In genomic region chr9:29796291-29796952, GRCh38 we compare ENCODE assay signal across 18 cellular contexts.
DNase-seq lines count a peak whose midpoint lies in the region; ATAC-seq and TF ChIP-seq lines count a peak whose summit lies in the region.
"Had no signal": no experiment of that assay in that cellular context is flagged by ENCODE, and none has a peak within 500 bp of the region (broad histone marks: within the 10 kb centered on the region; RNA-seq: fewer than 3 reads in every experiment).

No MANE protein-coding gene starts in this region.

- ATAC-seq in GM18868 (IDR thresholded peaks at IDR 0.05; ENCODE audit: unreplicated experiment), result peak; percentile 90
- peak; percentile 87 for ATAC-seq in GM21447 (IDR thresholded peaks at IDR 0.05; ENCODE audit: unreplicated experiment)
- peak; percentile 80 for ATAC-seq in HG02973 (IDR thresholded peaks at IDR 0.05; ENCODE audit: unreplicated experiment)
- peak; percentile 87 for ATAC-seq in HG03565 (IDR thresholded peaks at IDR 0.05; ENCODE audit: unreplicated experiment)
- ATAC-seq in naive thymus-derived CD4-positive, alpha-beta T cell, result no peak
- ATAC-seq in activated CD8-positive, alpha-beta T cell treated with anti-CD3 and anti-CD28 coated beads for 36 hours, result no peak
- no peak for ATAC-seq in natural killer cell treated with Interleukin-12 subunit alpha and Interleukin-12 subunit beta and Interleukin-15 and Interleukin-18, amount 100 ng/mL, for 72 hours
- ATAC-seq: activated CD8-positive, alpha-beta memory T cell treated with anti-CD3 and anti-CD28 coated beads, Interleukin-2, amount 10 ng/mL, durations not matched to agents 7 days and 5 days; activated naive CD4-positive, alpha-beta T cell treated with anti-CD3 and anti-CD28 coated beads, Interleukin-2, amount 50 U/mL, for 72 hours; natural killer cell; right cardiac atrium had no signal

- H3K4me1 Mint-ChIP-seq in naive thymus-derived CD4-positive, alpha-beta T cell, result no peaks in the 10 kb centered on the region
- no peaks in the 10 kb centered on the region for H3K4me1 Mint-ChIP-seq in activated CD8-positive, alpha-beta T cell treated with anti-CD3 and anti-CD28 coated beads for 36 hours (ENCODE audit: low read depth)
- H3K4me1 Mint-ChIP-seq in natural killer cell treated with Interleukin-12 subunit alpha and Interleukin-12 subunit beta and Interleukin-15 and Interleukin-18, amount 100 ng/mL, for 72 hours (ENCODE audit: low read depth in 2 of 2), result no peaks in the 10 kb centered on the region
- H3K4me1 Mint-ChIP-seq: activated CD8-positive, alpha-beta memory T cell treated with anti-CD3 and anti-CD28 coated beads, Interleukin-2, amount 10 ng/mL, durations not matched to agents 7 days and 5 days had no signal

- no peaks in the 10 kb centered on the region for H3K36me3 Mint-ChIP-seq in naive thymus-derived CD4-positive, alpha-beta T cell
- H3K36me3 Mint-ChIP-seq in activated CD8-positive, alpha-beta T cell treated with anti-CD3 and anti-CD28 coated beads for 36 hours (ENCODE audit: low read depth), result no peaks in the 10 kb centered on the region
- H3K36me3 Mint-ChIP-seq in natural killer cell treated with Interleukin-12 subunit alpha and Interleukin-12 subunit beta and Interleukin-15 and Interleukin-18, amount 100 ng/mL, for 72 hours, result peaks cover 4% of the 10 kb centered on the region
- H3K36me3 Mint-ChIP-seq: activated CD8-positive, alpha-beta memory T cell treated with anti-CD3 and anti-CD28 coated beads, Interleukin-2, amount 10 ng/mL, durations not matched to agents 7 days and 5 days; activated naive CD4-positive, alpha-beta T cell treated with anti-CD3 and anti-CD28 coated beads, Interleukin-2, amount 50 U/mL, for 72 hours; natural killer cell had no signal

- H3K27me3 Mint-ChIP-seq in naive thymus-derived CD4-positive, alpha-beta T cell, result no peaks in the 10 kb centered on the region
- H3K27me3 Mint-ChIP-seq in activated CD8-positive, alpha-beta T cell treated with anti-CD3 and anti-CD28 coated beads for 36 hours, result no peaks in the 10 kb centered on the region
- H3K27me3 Mint-ChIP-seq in natural killer cell treated with Interleukin-12 subunit alpha and Interleukin-12 subunit beta and Interleukin-15 and Interleukin-18, amount 100 ng/mL, for 72 hours, result no peaks in the 10 kb centered on the region
- H3K27me3 Mint-ChIP-seq: activated CD8-positive, alpha-beta memory T cell treated with anti-CD3 and anti-CD28 coated beads, Interleukin-2, amount 10 ng/mL, durations not matched to agents 7 days and 5 days; stimulated activated naive CD8-positive, alpha-beta T cell treated with anti-CD3 and anti-CD28 coated beads, Interleukin-15, Interleukin-2, amounts not matched to agents 100 ng/mL and 50 ng/mL, for 24 hours had no signal

- POLR2A ChIA-PET in naive thymus-derived CD4-positive, alpha-beta T cell (lab: Charles Lee), result no interaction called here
- POLR2A ChIA-PET in activated CD8-positive, alpha-beta T cell treated with anti-CD3 and anti-CD28 coated beads for 36 hours (lab: Charles Lee), result no interaction called here

- H3K36me3 ChIP-seq in naive thymus-derived CD4-positive, alpha-beta T cell (ENCODE audit: control insufficient read depth in 2 of 3, insufficient read depth in 3 of 3, low read length in 3 of 3), result no peaks in the 10 kb centered on the region

- intact Hi-C loops in naive thymus-derived CD4-positive, alpha-beta T cell (cut with micrococcal nuclease), result no loop called here
- intact Hi-C loops in activated CD8-positive, alpha-beta T cell treated with anti-CD3 and anti-CD28 coated beads for 36 hours (cut with micrococcal nuclease), result no loop called here

- no peak overlapping the region for H3K4me3 Mint-ChIP-seq in naive thymus-derived CD4-positive, alpha-beta T cell
- H3K4me3 Mint-ChIP-seq in activated CD8-positive, alpha-beta T cell treated with anti-CD3 and anti-CD28 coated beads for 36 hours, result no peak overlapping the region
- H3K4me3 Mint-ChIP-seq in natural killer cell treated with Interleukin-12 subunit alpha and Interleukin-12 subunit beta and Interleukin-15 and Interleukin-18, amount 100 ng/mL, for 72 hours, result no peak overlapping the region
- H3K4me3 Mint-ChIP-seq: activated CD8-positive, alpha-beta memory T cell treated with anti-CD3 and anti-CD28 coated beads, Interleukin-2, amount 10 ng/mL, durations not matched to agents 7 days and 5 days; natural killer cell; stimulated activated naive CD8-positive, alpha-beta T cell treated with anti-CD3 and anti-CD28 coated beads, Interleukin-15, Interleukin-2, amounts not matched to agents 100 ng/mL and 50 ng/mL, for 24 hours had no signal

- no peak overlapping the region for H3K4me3 ChIP-seq in naive thymus-derived CD4-positive, alpha-beta T cell (ENCODE audit: low read length)

- DNase-seq in nucleus accumbens (lab: John Stamatoyannopoulos, UW), result no peak
- DNase-seq in naive thymus-derived CD4-positive, alpha-beta T cell, result no peak
- no peak for DNase-seq in activated CD8-positive, alpha-beta T cell treated with anti-CD3 and anti-CD28 coated beads for 36 hours
- DNase-seq in natural killer cell treated with Interleukin-12 subunit alpha and Interleukin-12 subunit beta and Interleukin-15 and Interleukin-18, amount 100 ng/mL, for 72 hours (ENCODE audit: low spot score), result no peak
- DNase-seq: activated CD8-positive, alpha-beta memory T cell treated with anti-CD3 and anti-CD28 coated beads, Interleukin-2, amount 10 ng/mL, durations not matched to agents 7 days and 5 days; AML-193; central memory CD4-positive, alpha-beta T cell; DMS79 treated with DMSO at 0.1 percent for 48 hours; natural killer cell; NCI-H2029; right cardiac atrium; stimulated activated CD4-positive, alpha-beta T cell treated with anti-CD3 and anti-CD28 coated beads, Interleukin-4, amount 100 ng/mL, for 1 hour had no signal

- no peak overlapping the region for H3K27ac ChIP-seq in naive thymus-derived CD4-positive, alpha-beta T cell (ENCODE audit: low read depth, low read length)

- H3K9me3 ChIP-seq in naive thymus-derived CD4-positive, alpha-beta T cell (ENCODE audit: control insufficient read depth in 2 of 3, low read length in 3 of 3), result no peaks in the 10 kb centered on the region

- H3K27me3 ChIP-seq in naive thymus-derived CD4-positive, alpha-beta T cell (ENCODE audit: control insufficient read depth in 2 of 2, insufficient read depth in 2 of 2, low read length in 2 of 2), result no peaks in the 10 kb centered on the region

- TF ChIP-seq CTCF in activated CD8-positive, alpha-beta T cell treated with anti-CD3 and anti-CD28 coated beads for 36 hours (IDR thresholded peaks at IDR 0.05), result no peak

- CTCF ChIA-PET in naive thymus-derived CD4-positive, alpha-beta T cell (lab: Charles Lee), result no interaction called here
- CTCF ChIA-PET in activated CD8-positive, alpha-beta T cell treated with anti-CD3 and anti-CD28 coated beads for 36 hours (lab: Charles Lee), result no interaction called here

- H3K4me1 ChIP-seq in naive thymus-derived CD4-positive, alpha-beta T cell (ENCODE audit: control insufficient read depth in 2 of 2, insufficient read depth in 2 of 2, low read length in 2 of 2), result no peaks in the 10 kb centered on the region

- peak overlapping the region in 1 of 9 donors; percentile 74 for H3K27ac Mint-ChIP-seq in naive thymus-derived CD4-positive, alpha-beta T cell
- no peak overlapping the region for H3K27ac Mint-ChIP-seq in activated CD8-positive, alpha-beta T cell treated with anti-CD3 and anti-CD28 coated beads for 36 hours
- no peak overlapping the region for H3K27ac Mint-ChIP-seq in natural killer cell treated with Interleukin-12 subunit alpha and Interleukin-12 subunit beta and Interleukin-15 and Interleukin-18, amount 100 ng/mL, for 72 hours
- H3K27ac Mint-ChIP-seq: activated CD8-positive, alpha-beta memory T cell treated with anti-CD3 and anti-CD28 coated beads, Interleukin-2, amount 10 ng/mL, durations not matched to agents 7 days and 5 days; activated naive CD4-positive, alpha-beta T cell treated with anti-CD3 and anti-CD28 coated beads, Interleukin-2, amount 50 U/mL, for 72 hours; natural killer cell; stimulated activated naive CD8-positive, alpha-beta T cell treated with anti-CD3 and anti-CD28 coated beads, Interleukin-15, Interleukin-2, amounts not matched to agents 100 ng/mL and 50 ng/mL, for 24 hours had no signal

- H3K9me3 Mint-ChIP-seq in naive thymus-derived CD4-positive, alpha-beta T cell, result peaks cover 0 to 6% (median 0%) of the 10 kb centered on the region in 11 donors
- H3K9me3 Mint-ChIP-seq in activated CD8-positive, alpha-beta T cell treated with anti-CD3 and anti-CD28 coated beads for 36 hours, result no peaks in the 10 kb centered on the region
- H3K9me3 Mint-ChIP-seq in natural killer cell treated with Interleukin-12 subunit alpha and Interleukin-12 subunit beta and Interleukin-15 and Interleukin-18, amount 100 ng/mL, for 72 hours, result peaks cover 3% of the 10 kb centered on the region
- H3K9me3 Mint-ChIP-seq: stimulated activated naive CD8-positive, alpha-beta T cell treated with anti-CD3 and anti-CD28 coated beads, Interleukin-15, Interleukin-2, amounts not matched to agents 100 ng/mL and 50 ng/mL, for 24 hours had no signal

Comparison
In these comparisons a context has a peak if more than half of its experiments do, and no peak if none do; other contexts are left out.
1. ATAC-seq: peak in GM18868 (single experiment), GM21447 (single experiment), HG02973 (single experiment) and HG03565 (single experiment); none in naive thymus-derived CD4-positive, alpha-beta T cell (single experiment), activated CD8-positive, alpha-beta T cell treated with anti-CD3 and anti-CD28 coated beads for 36 hours (single experiment) and natural killer cell treated with Interleukin-12 subunit alpha and Interleukin-12 subunit beta and Interleukin-15 and Interleukin-18, amount 100 ng/mL, for 72 hours (0 of 2).